ENCODE assay signal across 9 cellular contexts in genomic region chr2:33497177-33497787, GRCh38. TPM values are rescaled to one million over a fixed set of nuclear protein-coding genes. Genes with fewer than 3 reads are reported as not detected.
DNase-seq lines count a peak whose midpoint lies in the region; ATAC-seq lines count a peak whose summit lies in the region.
"Had no signal": no experiment of that assay in that cellular context is flagged by ENCODE, and none has a peak within 500 bp of the region (broad histone marks: within the 10 kb centered on the region; RNA-seq: fewer than 3 reads in every experiment).

No MANE protein-coding gene starts in this region.

- DNase-seq in amniotic epithelial cell (ENCODE audit: low read depth) (peak; percentile 79), cardiac septum (ENCODE audit: low spot score) (no peak), NCI-H1694 treated with DMSO at 0.1 percent for 48 hours (lab: John Stamatoyannopoulos, UW) (no peak), Right ventricle myocardium inferior (ENCODE audit: missing footprints) (no peak)
- no peak for DNase-seq in stimulated activated CD4-positive, alpha-beta T cell treated with anti-CD3 and anti-CD28 coated beads, Interleukin-2, amount 100 ng/mL, for 48 hours
- DNase-seq: stimulated activated CD4-positive, alpha-beta T cell treated with anti-CD3 and anti-CD28 coated beads, Interleukin-4, amount 100 ng/mL, for 1 hour had no signal

- peak; percentile 44 for ATAC-seq in GM21390 (IDR thresholded peaks at IDR 0.05; ENCODE audit: unreplicated experiment)
- peak; percentile 40 for ATAC-seq in HG03558 (IDR thresholded peaks at IDR 0.05; ENCODE audit: extremely low read depth, unreplicated experiment)
- ATAC-seq in Right ventricle myocardium inferior = no peak

- intact Hi-C loops in cardiac septum (cut with DNase I) (no loop called here), Right ventricle myocardium inferior (cut with DNase I) (no loop called here)

- peak overlapping the region; percentile 27; the same call in 1 of the 2 replicates for H3K4me3 ChIP-seq in GM08714 (ENCODE audit: low read length)

RNA-seq across cellular contexts. Expression of gene RASGRP3, which starts 20.8 kb away (rescaled TPM):
- 49.4 TPM for total RNA-seq in cardiac septum
- 55.7 TPM for total RNA-seq in Right ventricle myocardium inferior
